36 cellular contexts compared by ENCODE assay signal in the genomic region with DNA sequence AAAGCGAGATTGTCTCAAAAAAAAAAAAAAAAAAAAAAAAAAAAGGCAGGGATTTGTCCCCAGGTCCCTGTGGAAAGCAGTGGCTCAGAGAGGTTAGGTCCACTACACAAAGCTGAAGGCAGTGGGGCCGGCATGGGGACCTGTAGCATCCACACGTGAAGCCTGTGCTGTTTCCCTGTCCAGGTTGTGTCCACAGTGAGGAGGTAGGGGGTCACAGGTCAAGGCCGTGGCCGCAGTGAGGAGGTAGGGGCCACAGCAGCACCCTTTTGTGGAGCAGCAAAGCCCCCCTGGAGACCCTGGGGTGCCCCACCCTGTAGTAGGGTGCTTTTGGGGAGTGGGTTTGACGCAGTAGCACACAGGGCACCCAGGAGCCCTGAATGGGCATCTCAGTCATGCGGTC.
"Had no signal": no experiment of that assay in that cellular context is flagged by ENCODE, and none has a peak within 500 bp of the region (broad histone marks: within the 10 kb centered on the region; RNA-seq: fewer than 3 reads in every experiment).

No MANE protein-coding gene starts in this region.

- FAIRE-seq: astrocyte had no signal

- H3K27ac ChIP-seq: adrenal gland, body of pancreas, brain microvascular endothelial cell, breast epithelium had no signal

- DNase-seq: activated CD4-positive, alpha-beta memory T cell treated with anti-CD3 and anti-CD28 coated beads for 36 hours; activated CD4-positive, alpha-beta T cell treated with anti-CD3 and anti-CD28 coated beads for 1 hour; activated CD4-positive, alpha-beta T cell treated with anti-CD3 and anti-CD28 coated beads for 36 hours; activated CD4-positive, alpha-beta T cell treated with anti-CD3 and anti-CD28 coated beads, Interleukin-2, amount 10 ng/mL, durations not matched to agents 24 days and 14 days; activated CD4-positive, alpha-beta T cell treated with anti-CD3 and anti-CD28 coated beads, Interleukin-2, amount 50 U/mL, for 1 hour; activated CD4-positive, alpha-beta T cell treated with anti-CD3 and anti-CD28 coated beads, Interleukin-2, amount 50 U/mL, for 4 hours; activated CD4-positive, CD25-positive, alpha-beta regulatory T cell; activated CD8-positive, alpha-beta memory T cell treated with anti-CD3 and anti-CD28 coated beads, Interleukin-2, amount 50 U/mL, for 4 hours; activated CD8-positive, alpha-beta T cell treated with anti-CD3 and anti-CD28 coated beads for 36 hours; activated effector memory CD4-positive, alpha-beta T cell treated with anti-CD3 and anti-CD28 coated beads, Interleukin-2, amount 50 U/mL, for 16 hours; activated gamma-delta T cell treated with Interleukin-2 at 50 U/mL for 16 hours; activated naive CD4-positive, alpha-beta T cell; activated naive CD4-positive, alpha-beta T cell treated with anti-CD3 and anti-CD28 coated beads for 36 hours; activated naive CD4-positive, alpha-beta T cell treated with anti-CD3 and anti-CD28 coated beads, Interleukin-2, amount 50 U/mL, for 16 hours; activated naive CD8-positive, alpha-beta T cell treated with anti-CD3 and anti-CD28 coated beads for 36 hours; activated T-cell treated with anti-CD3 and anti-CD28 coated beads for 4 hours; activated T-cell treated with anti-CD3 and anti-CD28 coated beads, Interleukin-2, amount 50 U/mL, for 1 hour; activated T-cell treated with anti-CD3 and anti-CD28 coated beads, Interleukin-2, amount 50 U/mL, for 4 hours; activated T-cell treated with anti-CD3 and anti-CD28 coated beads, Interleukin-2, amount 50 U/mL, for 72 hours; adrenal gland; amniotic stem cell; aorta; body of pancreas; brain microvascular endothelial cell; central memory CD4-positive, alpha-beta T cell; SW 1271; T-helper 17 cell; T-helper 9 cell; WERI-Rb-1 had no signal

- H3K4me3 Mint-ChIP-seq: activated CD4-positive, alpha-beta memory T cell treated with anti-CD3 and anti-CD28 coated beads for 36 hours; activated CD4-positive, alpha-beta T cell treated with anti-CD3 and anti-CD28 coated beads for 36 hours; activated CD4-positive, alpha-beta T cell treated with anti-CD3 and anti-CD28 coated beads, Interleukin-2, amount 10 ng/mL, durations not matched to agents 24 days and 14 days; activated CD8-positive, alpha-beta T cell treated with anti-CD3 and anti-CD28 coated beads for 36 hours; activated naive CD4-positive, alpha-beta T cell treated with anti-CD3 and anti-CD28 coated beads for 36 hours; activated naive CD8-positive, alpha-beta T cell treated with anti-CD3 and anti-CD28 coated beads for 36 hours; activated T-cell treated with anti-CD3 and anti-CD28 coated beads, Interleukin-2, amount 50 U/mL, for 4 hours; activated T-cell treated with anti-CD3 and anti-CD28 coated beads, Interleukin-2, amount 50 U/mL, for 72 hours; activated T-helper 1 cell treated with anti-CD3 and anti-CD28 coated beads, Interleukin-12 subunit alpha, Interleukin-12 subunit beta, Interleukin-2, Interleukin-4 antibody, amounts not matched to agents 30 ng/mL and 10 ng/mL and 1 ng/mL, durations not matched to agents 14 hours and 24 hours and 36 hours; activated T-helper 17 cell treated with anti-CD3 and anti-CD28 coated beads, Interleukin-2, amount 50 U/mL, for 72 hours; T-helper 17 cell; WTC11 had no signal

- H3K27me3 Mint-ChIP-seq: activated CD4-positive, alpha-beta memory T cell treated with anti-CD3 and anti-CD28 coated beads for 36 hours; activated CD4-positive, alpha-beta T cell treated with anti-CD3 and anti-CD28 coated beads for 36 hours; activated CD4-positive, alpha-beta T cell treated with anti-CD3 and anti-CD28 coated beads, Interleukin-2, amount 10 ng/mL, durations not matched to agents 24 days and 14 days; activated CD8-positive, alpha-beta T cell treated with anti-CD3 and anti-CD28 coated beads for 36 hours; activated naive CD8-positive, alpha-beta T cell treated with anti-CD3 and anti-CD28 coated beads for 36 hours; activated T-helper 17 cell treated with anti-CD3 and anti-CD28 coated beads, Interleukin-2, amount 50 U/mL, for 72 hours; T-helper 17 cell had no signal

- H3K36me3 Mint-ChIP-seq: activated CD4-positive, alpha-beta memory T cell treated with anti-CD3 and anti-CD28 coated beads for 36 hours; activated naive CD4-positive, alpha-beta T cell treated with anti-CD3 and anti-CD28 coated beads, Interleukin-2, amount 50 U/mL, for 72 hours had no signal

- H3K27me3 ChIP-seq: adrenal gland, body of pancreas, brain microvascular endothelial cell, breast epithelium had no signal

- H3K4me3 ChIP-seq: adrenal gland, body of pancreas, breast epithelium had no signal

- H3K27ac Mint-ChIP-seq: activated CD4-positive, alpha-beta memory T cell treated with anti-CD3 and anti-CD28 coated beads for 36 hours; activated CD4-positive, alpha-beta T cell treated with anti-CD3 and anti-CD28 coated beads for 36 hours; activated CD4-positive, alpha-beta T cell treated with anti-CD3 and anti-CD28 coated beads, Interleukin-2, amount 10 ng/mL, durations not matched to agents 24 days and 14 days; activated CD8-positive, alpha-beta T cell treated with anti-CD3 and anti-CD28 coated beads for 36 hours; activated naive CD4-positive, alpha-beta T cell treated with anti-CD3 and anti-CD28 coated beads for 36 hours; activated naive CD4-positive, alpha-beta T cell treated with anti-CD3 and anti-CD28 coated beads, Interleukin-2, amount 50 U/mL, for 72 hours; activated naive CD8-positive, alpha-beta T cell treated with anti-CD3 and anti-CD28 coated beads for 36 hours; activated T-cell treated with anti-CD3 and anti-CD28 coated beads, Interleukin-2, amount 50 U/mL, for 72 hours; activated T-helper 1 cell treated with anti-CD3 and anti-CD28 coated beads, Interleukin-12 subunit alpha, Interleukin-12 subunit beta, Interleukin-2, Interleukin-4 antibody, amounts not matched to agents 30 ng/mL and 10 ng/mL and 1 ng/mL, durations not matched to agents 14 hours and 24 hours and 36 hours; activated T-helper 17 cell treated with anti-CD3 and anti-CD28 coated beads, Interleukin-2, amount 50 U/mL, for 72 hours; T-helper 17 cell had no signal

- ATAC-seq: activated CD4-positive, alpha-beta T cell treated with anti-CD3 and anti-CD28 coated beads for 36 hours; activated CD4-positive, CD25-positive, alpha-beta regulatory T cell treated with anti-CD3 and anti-CD28 coated beads, Interleukin-2, amount 50 U/mL, for 24 hours; activated CD8-positive, alpha-beta T cell treated with anti-CD3 and anti-CD28 coated beads for 36 hours; activated naive CD4-positive, alpha-beta T cell treated with anti-CD3 and anti-CD28 coated beads, Interleukin-2, amount 50 U/mL, for 72 hours; activated T-cell treated with anti-CD3 and anti-CD28 coated beads, Interleukin-2, amount 50 U/mL, for 4 hours; activated T-cell treated with anti-CD3 and anti-CD28 coated beads, Interleukin-2, amount 50 U/mL, for 72 hours; activated T-helper 17 cell treated with anti-CD3 and anti-CD28 coated beads, Interleukin-2, amount 50 U/mL, for 72 hours; body of pancreas; T-helper 17 cell; WTC11 had no signal

- H3K36me3 ChIP-seq: adrenal gland, brain microvascular endothelial cell, breast epithelium, WERI-Rb-1 had no signal

- H3K9me3 ChIP-seq: adrenal gland, body of pancreas, breast epithelium had no signal

- H3K9me3 Mint-ChIP-seq: activated CD4-positive, alpha-beta memory T cell treated with anti-CD3 and anti-CD28 coated beads for 36 hours; activated CD4-positive, alpha-beta T cell treated with anti-CD3 and anti-CD28 coated beads, Interleukin-2, amount 10 ng/mL, durations not matched to agents 24 days and 14 days; activated CD8-positive, alpha-beta T cell treated with anti-CD3 and anti-CD28 coated beads for 36 hours; activated naive CD4-positive, alpha-beta T cell treated with anti-CD3 and anti-CD28 coated beads for 36 hours; activated naive CD4-positive, alpha-beta T cell treated with anti-CD3 and anti-CD28 coated beads, Interleukin-2, amount 50 U/mL, for 72 hours; activated naive CD8-positive, alpha-beta T cell treated with anti-CD3 and anti-CD28 coated beads for 36 hours; activated T-cell treated with anti-CD3 and anti-CD28 coated beads, Interleukin-2, amount 50 U/mL, for 4 hours; activated T-cell treated with anti-CD3 and anti-CD28 coated beads, Interleukin-2, amount 50 U/mL, for 72 hours; activated T-helper 1 cell treated with anti-CD3 and anti-CD28 coated beads, Interleukin-12 subunit alpha, Interleukin-12 subunit beta, Interleukin-2, Interleukin-4 antibody, amounts not matched to agents 30 ng/mL and 10 ng/mL and 1 ng/mL, durations not matched to agents 14 hours and 24 hours and 36 hours; activated T-helper 17 cell treated with anti-CD3 and anti-CD28 coated beads, Interleukin-2, amount 50 U/mL, for 72 hours had no signal
